8 cellular contexts compared by ENCODE assay signal in the genomic region with DNA sequence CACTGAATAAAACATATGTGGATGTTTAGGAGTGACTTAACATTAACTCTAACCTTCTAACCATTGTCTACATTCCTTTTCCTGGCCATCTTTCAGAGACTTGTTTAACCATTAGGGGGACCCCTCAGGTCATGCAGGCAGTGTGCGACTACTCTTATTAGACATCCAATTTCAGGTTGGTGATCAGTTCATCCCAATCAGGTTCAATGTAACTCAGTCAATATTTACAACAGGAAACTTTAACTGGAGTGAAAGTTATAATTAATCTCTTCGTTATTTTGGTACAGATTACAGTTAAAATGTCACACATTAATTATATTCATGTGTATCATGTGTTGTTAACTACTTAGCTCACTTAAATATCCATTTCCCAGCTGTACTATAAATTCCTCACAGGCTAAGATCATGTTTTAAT.
DNase-seq lines count a peak whose midpoint lies in the region; ATAC-seq lines count a peak whose summit lies in the region.

No MANE protein-coding gene starts in this region.

- in situ Hi-C loops in SK-MEL-5 (cut with HindIII; ENCODE audit: low pct_unique_long_range_greater_than_20kb, low sequenced_read_pairs), result no loop called here

- peak; percentile 99 for ATAC-seq in GM19043 (IDR thresholded peaks at IDR 0.05; ENCODE audit: low read depth, unreplicated experiment)
- peak; percentile 96 for ATAC-seq in HG03064 (IDR thresholded peaks at IDR 0.05; ENCODE audit: low read depth, unreplicated experiment)

- DNase-seq in Daoy (ENCODE audit: low read depth), result peak; percentile 41
- peak; percentile 59 for DNase-seq in SK-MEL-5 (ENCODE audit: low read depth, low spot score)
- DNase-seq in iris pigment epithelial cell (ENCODE audit: low read depth), result peak; percentile 71
- DNase-seq in SHP77 treated with DMSO at 0.1 percent for 48 hours (lab: John Stamatoyannopoulos, UW), result no peak
- no peak for DNase-seq in NCI-H524 treated with DMSO at 0.1 percent for 48 hours (lab: John Stamatoyannopoulos, UW)
- DNase-seq in islet precursor cell, result no peak

Comparison
In these comparisons a context has a peak if more than half of its experiments do, and no peak if none do; other contexts are left out.
1. DNase-seq: peak in Daoy (single experiment), SK-MEL-5 (single experiment) and iris pigment epithelial cell (single experiment); none in SHP77 treated with DMSO at 0.1 percent for 48 hours (single experiment), NCI-H524 treated with DMSO at 0.1 percent for 48 hours (single experiment) and islet precursor cell (single experiment).